ENCODE assay signal across 8 cellular contexts in the genomic region with DNA sequence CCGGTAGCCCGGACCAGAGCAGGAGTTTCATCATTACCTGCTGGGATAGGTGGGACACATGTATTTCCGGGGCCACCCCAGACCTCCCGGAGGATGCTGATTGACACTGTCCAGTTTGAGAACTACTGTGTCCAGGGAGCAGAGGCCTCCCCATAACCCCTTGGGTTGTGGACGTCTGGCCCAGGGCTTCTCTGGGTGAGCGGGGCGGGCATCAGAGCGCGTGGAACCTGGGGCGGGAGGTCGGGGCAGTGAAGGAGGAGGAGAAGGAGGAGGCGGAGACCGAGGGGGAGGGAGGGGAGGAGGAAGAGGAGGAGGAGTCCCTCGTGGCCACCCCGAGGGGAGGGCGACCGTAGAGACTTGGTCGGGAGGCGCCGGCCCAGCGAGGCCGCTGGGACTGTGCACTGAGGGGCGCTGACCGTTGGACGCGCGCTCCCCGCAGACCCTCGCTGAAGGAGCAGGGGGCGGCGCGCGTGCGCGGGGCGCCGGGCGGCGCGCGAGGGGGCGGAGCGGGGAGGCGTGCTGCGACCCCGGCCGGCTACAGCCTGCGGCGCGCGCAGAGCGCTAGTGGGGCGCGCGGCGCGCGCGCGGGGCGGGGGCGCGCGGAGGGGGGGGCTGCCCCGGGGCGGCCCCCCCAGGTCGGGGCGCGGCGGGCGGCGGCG. TPM values are rescaled to one million over a fixed set of nuclear protein-coding genes. Genes with fewer than 3 reads are reported as not detected.
DNase-seq lines count a peak whose midpoint lies in the region; ATAC-seq, FAIRE-seq and TF ChIP-seq lines count a peak whose summit lies in the region.

A gene (plus strand): TSS at position 356 of the 659 bp plus-strand sequence. CDS start 366 bp downstream, outside the sequence.

- H4K5ac ChIP-seq in H1 (ENCODE audit: insufficient read length, low read depth, low read length), result peak within 1 kb of the TSS; percentile 77

- peaks cover 0 to 13% (median 3%) of the 10 kb centered on the region in 4 experiments; a peak in 2 of 7 replicates for H3K27me3 ChIP-seq in H1 (replicated peaks in 1 of 4; ENCODE audit: control insufficient read depth in 3 of 4, extremely low read depth in 1 of 4, insufficient read depth in 3 of 4, low read length in 3 of 4)

- H4K20me1 ChIP-seq in H1 (replicated peaks in 1 of 2; ENCODE audit: control insufficient read depth in 1 of 2, insufficient read depth in 2 of 2, low read length in 2 of 2), result no peaks in the 10 kb centered on the region

- H3K9me3 Mint-ChIP-seq in activated CD4-positive, alpha-beta memory T cell treated with anti-CD3 and anti-CD28 coated beads, Interleukin-2, amount 10 ng/mL, durations not matched to agents 7 days and 5 days, result no peaks in the 10 kb centered on the region

- no peak within 1 kb of the TSS for H2BK15ac ChIP-seq in H1 (ENCODE audit: low read length)

- DNase-seq in GM03348 (ENCODE audit: low spot score), result peak; percentile 33
- DNase-seq in NCI-H2171 (lab: John Stamatoyannopoulos, UW), result peak; percentile 73
- peak; percentile 76 for DNase-seq in activated CD4-positive, alpha-beta memory T cell treated with anti-CD3 and anti-CD28 coated beads, Interleukin-2, amount 10 ng/mL, durations not matched to agents 7 days and 5 days
- DNase-seq in H1 (ENCODE audit: low read depth in 1 of 2, low spot score in 2 of 2), result peak; percentile 29 to 83
- DNase-seq in midbrain (lab: John Stamatoyannopoulos, UW), result peak; percentile 46
- DNase-seq in stimulated activated CD8-positive, alpha-beta memory T cell treated with anti-CD3 and anti-CD28 coated beads, Interleukin-4, amount 100 ng/mL, for 4 hours (ENCODE audit: low read depth in 2 of 2, low spot score in 1 of 2), result peak; percentile 40 to 42
- DNase-seq in HPDE6-E6E7 (ENCODE audit: extremely low spot score), result no peak

- TF ChIP-seq EP300 in H1 (IDR thresholded peaks at IDR 0.05; ENCODE audit: borderline replicate concordance in 1 of 2, low read depth in 2 of 2, low read length in 2 of 2), result no peak

- peak within 1 kb of the TSS; percentile 93 for H4K8ac ChIP-seq in H1 (ENCODE audit: extremely low read depth, insufficient read depth, low read length)

- TF ChIP-seq POLR2A in H1 (IDR thresholded peaks at IDR 0.05; ENCODE audit: control extremely low read depth in 1 of 2, low read depth in 2 of 2, low read length in 2 of 2), result peak; percentile 44 to 56; a peak in 2 of 3 replicates

- no peak within 1 kb of the TSS for H3K23ac ChIP-seq in H1 (ENCODE audit: insufficient read length)

- peaks cover 3 to 41% of the 10 kb centered on the region in 2 experiments for H3K79me2 ChIP-seq in H1 (ENCODE audit: control insufficient read depth in 1 of 2, insufficient read depth in 2 of 2, low read length in 2 of 2)

- no peak within 1 kb of the TSS; the same call in 1 of the 2 replicates for H3K27ac ChIP-seq in H1 (ENCODE audit: low read depth, low read length)

- H3K14ac ChIP-seq in H1 (ENCODE audit: insufficient read length), result no peak within 1 kb of the TSS

- no peak within 1 kb of the TSS for H2BK120ac ChIP-seq in H1 (replicated peaks; ENCODE audit: low read depth, low read length)

- CTCF ChIA-PET in activated CD4-positive, alpha-beta memory T cell treated with anti-CD3 and anti-CD28 coated beads, Interleukin-2, amount 10 ng/mL, durations not matched to agents 7 days and 5 days (lab: Charles Lee), result interaction anchor here (0.8 to 1.0 kb wide), 2 partner anchors 102 to 112 kb away, joined by 3 read pairs; no protein-coding TSS in a partner anchor
- CTCF ChIA-PET in H1 (lab: Charles Lee; ENCODE audit: partially characterized antibody), result interaction anchor here (0.6 to 2.3 kb wide), 3 partner anchors 20 to 198 kb away, joined by 3 to 7 read pairs (median 4); no protein-coding TSS in a partner anchor

- no peak within 1 kb of the TSS for H3K4ac ChIP-seq in H1 (replicated peaks; ENCODE audit: insufficient read length, low read depth, low read length)

- peaks cover 3 to 12% (median 10%) of the 10 kb centered on the region in 4 experiments; a peak in 6 of 7 replicates for H3K4me1 ChIP-seq in H1 (replicated peaks in 1 of 4; ENCODE audit: control insufficient read depth in 3 of 4, insufficient read depth in 4 of 4, low read length in 3 of 4)

- WGBS in H1 (ENCODE audit: extremely low coverage in 1 of 2, insufficient coverage in 1 of 2, insufficient read length in 1 of 2, insufficient replicate concordance in 2 of 2, low coverage in 1 of 2, low lambda C conversion rate in 2 of 2, missing lambda C conversion rate in 1 of 2), 2 experiments, result 0% methylated on average over 6 of the region's 73 CpGs; no CpG with 5 or more reads in 1 of the 2 experiments

- no peak within 1 kb of the TSS for H4K91ac ChIP-seq in H1 (replicated peaks; ENCODE audit: insufficient read length, low read length)

- no peak for TF ChIP-seq CTCF in H1 (IDR thresholded peaks at IDR 0.05; ENCODE audit: control extremely low read depth in 1 of 3, insufficient read depth in 1 of 3, low read depth in 1 of 3, low read length in 3 of 3)

- peak within 1 kb of the TSS; percentile 73 for H3K18ac ChIP-seq in H1 (ENCODE audit: extremely low read depth, low read length)

- peaks cover 13% of the 10 kb centered on the region; the same call in 1 of the 2 replicates for H3K23me2 ChIP-seq in H1 (ENCODE audit: low read depth, low read length)

- H3K27me3 Mint-ChIP-seq in activated CD4-positive, alpha-beta memory T cell treated with anti-CD3 and anti-CD28 coated beads, Interleukin-2, amount 10 ng/mL, durations not matched to agents 7 days and 5 days, result peaks cover 18% of the 10 kb centered on the region

- POLR2A ChIA-PET in activated CD4-positive, alpha-beta memory T cell treated with anti-CD3 and anti-CD28 coated beads, Interleukin-2, amount 10 ng/mL, durations not matched to agents 7 days and 5 days (lab: Charles Lee), result interaction anchor here (0.8 to 2.0 kb wide), 5 partner anchors 9 to 185 kb away, joined by 3 to 5 read pairs (median 4); no protein-coding TSS in a partner anchor
- POLR2A ChIA-PET in H1 (lab: Charles Lee; ENCODE audit: partially characterized antibody), result interaction anchor here (0.7 to 1.4 kb wide), 7 partner anchors 11 to 55 kb away, joined by 3 to 7 read pairs (median 4); no protein-coding TSS in a partner anchor

- peak within 1 kb of the TSS; percentile 75; the same call in 1 of the 2 replicates for H2BK5ac ChIP-seq in H1 (ENCODE audit: low read depth, low read length)

- FAIRE-seq in H1 (lab: Jason Lieb, UNC), result no peak

- H2BK20ac ChIP-seq in H1 (ENCODE audit: low read length), result no peak within 1 kb of the TSS

- H3K27ac Mint-ChIP-seq in activated CD4-positive, alpha-beta memory T cell treated with anti-CD3 and anti-CD28 coated beads, Interleukin-2, amount 10 ng/mL, durations not matched to agents 7 days and 5 days, result peak within 1 kb of the TSS; percentile 66

- peaks cover 48% of the 10 kb centered on the region for H3K4me1 Mint-ChIP-seq in activated CD4-positive, alpha-beta memory T cell treated with anti-CD3 and anti-CD28 coated beads, Interleukin-2, amount 10 ng/mL, durations not matched to agents 7 days and 5 days

- peak within 1 kb of the TSS; percentile 91 for H3K4me3 Mint-ChIP-seq in activated CD4-positive, alpha-beta memory T cell treated with anti-CD3 and anti-CD28 coated beads, Interleukin-2, amount 10 ng/mL, durations not matched to agents 7 days and 5 days

- no peaks in the 10 kb centered on the region for H3K9me3 ChIP-seq in H1 (ENCODE audit: insufficient read depth in 2 of 2, low read depth in 1 of 2, low read length in 1 of 2)

- peak within 1 kb of the TSS; percentile 39 to 100 (median 76) for H3K4me3 ChIP-seq in H1 (ENCODE audit: extremely low read depth in 1 of 4, insufficient read depth in 2 of 4, low read depth in 3 of 4, low read length in 4 of 4)

- no peak for TF ChIP-seq RAD21 in H1 (IDR thresholded peaks at IDR 0.05 in 1 of 2, conservative IDR thresholded peaks at IDR 0.05 in 1 of 2; ENCODE audit: low read depth in 2 of 2, low read length in 2 of 2)

- H2AK5ac ChIP-seq in H1 (ENCODE audit: low read depth, low read length), result no peak within 1 kb of the TSS

- ATAC-seq in HG02610 (IDR thresholded peaks at IDR 0.05; ENCODE audit: unreplicated experiment), result peak; percentile 43

- peak within 1 kb of the TSS; percentile 60; the same call in 1 of the 2 replicates for H2BK12ac ChIP-seq in H1 (ENCODE audit: low read depth, low read length)

- H3K9ac ChIP-seq in H1 (replicated peaks in 1 of 4; ENCODE audit: extremely low read depth in 1 of 4, low read depth in 3 of 4, low read length in 3 of 4), result peak within 1 kb of the TSS; percentile 48 to 75 (median 58)

- H3K36me3 Mint-ChIP-seq in activated CD4-positive, alpha-beta memory T cell treated with anti-CD3 and anti-CD28 coated beads, Interleukin-2, amount 10 ng/mL, durations not matched to agents 7 days and 5 days (ENCODE audit: low read depth), result peaks cover 10% of the 10 kb centered on the region

- 0 out of 2 replicates have a peak, but pooled peaks cover 1% of the 10 kb centered on the region for H3K79me1 ChIP-seq in H1 (ENCODE audit: low read depth, low read length)

- H3K4me2 ChIP-seq in H1 (ENCODE audit: insufficient read depth in 1 of 2, low read depth in 2 of 2, low read length in 2 of 2), result peak within 1 kb of the TSS; percentile 94 to 97

- H3K36me3 ChIP-seq in H1 (ENCODE audit: control insufficient read depth in 2 of 4, insufficient read depth in 4 of 4, low read length in 3 of 4), result no peaks in the 10 kb centered on the region

- H2AFZ ChIP-seq in H1 (ENCODE audit: low read length), result peak within 1 kb of the TSS; percentile 77

- H3K56ac ChIP-seq in H1 (replicated peaks; ENCODE audit: insufficient read length, low read depth, low read length), result peak within 1 kb of the TSS; percentile 59

TF ChIP-seq in H1, 55 proteins besides CTCF, POLR2A, EP300 and RAD21 (continues in another document):
- TF ChIP-seq, protein P1, sequence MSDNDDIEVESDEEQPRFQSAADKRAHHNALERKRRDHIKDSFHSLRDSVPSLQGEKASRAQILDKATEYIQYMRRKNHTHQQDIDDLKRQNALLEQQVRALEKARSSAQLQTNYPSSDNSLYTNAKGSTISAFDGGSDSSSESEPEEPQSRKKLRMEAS (IDR thresholded peaks at IDR 0.05), result peak; percentile 70
- TF ChIP-seq KDM4A (IDR thresholded peaks at IDR 0.05; ENCODE audit: low read depth, low read length, severe bottlenecking), result peak; percentile 24

RNA-seq across cellular contexts. Expression of the gene that starts here (rescaled TPM):
- total RNA-seq in activated CD4-positive, alpha-beta memory T cell treated with anti-CD3 and anti-CD28 coated beads, Interleukin-2, amount 10 ng/mL, durations not matched to agents 7 days and 5 days, result 10 to 100 TPM; 24.1 to 25.5 TPM
- total RNA-seq in H1 (2021; fragmentation: NEBNext Ultra II Directional; extraction: Animal tissue kit (Norgen Biotek cat#: 25700)), result 32.1 and 35.3 TPM in 2 replicates
- polyA plus RNA-seq in H1 (2011; rRNA removed), result 5.9 and 7.5 TPM in 2 replicates
- polyA plus RNA-seq in H1 (2011; cell fraction: cytosol; rRNA removed), result 8.7 TPM
- polyA plus RNA-seq in H1 (2011; cell fraction: nucleus; rRNA removed), result 12.8 TPM
- 7.6 to 11.7 TPM (median 10.5 TPM) in 4 replicates for polyA plus RNA-seq in H1 (2012, experiment 1 of 2)
- polyA plus RNA-seq in H1 (2012, experiment 2 of 2), result 1.3 TPM
- polyA plus RNA-seq in H1 (2013, experiment 1 of 2), result 10.5 TPM
- polyA plus RNA-seq in H1 (2013, experiment 2 of 2), result 9.8 TPM
- polyA minus RNA-seq in H1 (2011; rRNA and poly(A)+ RNA removed), result 27.2 and 29.1 TPM in 2 replicates
- 13.9 TPM for polyA minus RNA-seq in H1 (2011; cell fraction: cytosol; rRNA and poly(A)+ RNA removed)
- polyA minus RNA-seq in H1 (2011; cell fraction: nucleus; rRNA and poly(A)+ RNA removed), result 29.7 TPM
